In the genomic region with DNA sequence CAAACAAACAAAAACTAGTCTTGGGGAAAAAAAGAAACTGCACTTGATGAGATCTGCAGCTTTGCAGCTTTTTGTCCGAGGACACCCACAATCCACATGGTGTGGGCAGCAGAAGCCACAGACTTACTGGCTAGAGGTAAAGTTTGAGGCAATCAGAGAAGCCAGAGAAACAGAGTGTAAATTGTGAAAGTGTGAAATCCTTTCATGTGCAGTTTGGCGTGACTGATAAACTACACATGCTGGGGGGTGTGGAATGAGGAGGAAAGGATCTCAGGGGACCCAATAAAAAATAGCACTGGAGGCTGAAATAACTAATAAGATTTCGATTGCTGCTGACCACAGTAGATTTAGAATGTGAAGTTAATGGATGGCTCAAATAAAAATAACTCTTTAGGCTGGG, we compare ENCODE assay signal across 31 cellular contexts. TPM values are rescaled to one million over a fixed set of nuclear protein-coding genes. Genes with fewer than 3 reads are reported as not detected.
"Had no signal": no experiment of that assay in that cellular context is flagged by ENCODE, and none has a peak within 500 bp of the region (broad histone marks: within the 10 kb centered on the region; RNA-seq: fewer than 3 reads in every experiment).

No MANE protein-coding gene starts in this region.

- FAIRE-seq: bronchial epithelial cell, kidney, pancreas, small intestine, TTC549 had no signal

- H3K4me1 ChIP-seq: gastroesophageal sphincter, lower lobe of right lung, pancreas, prostate gland, stomach, thyroid gland, upper lobe of left lung had no signal

- H3K36me3 ChIP-seq: gastroesophageal sphincter, lower lobe of right lung, pancreas, prostate gland, stomach, thyroid gland, upper lobe of left lung had no signal

- DNase-seq: activated CD4-positive, alpha-beta T cell treated with anti-CD3 and anti-CD28 coated beads for 4 hours; activated CD4-positive, alpha-beta T cell treated with anti-CD3 and anti-CD28 coated beads, Interleukin-2, amount 50 U/mL, for 4 hours; activated naive CD4-positive, alpha-beta T cell; activated T-cell treated with anti-CD3 and anti-CD28 coated beads for 4 hours; activated T-cell treated with anti-CD3 and anti-CD28 coated beads, Interleukin-2, amount 50 U/mL, for 72 hours; erythroblast; hippocampal formation; immature natural killer cell; lower lobe of right lung; mesenchymal stem cell; naive thymus-derived CD8-positive, alpha-beta T cell; nucleus accumbens; pancreas; retina; small intestine; stimulated activated CD4-positive, alpha-beta T cell treated with anti-CD3 and anti-CD28 coated beads, Interleukin-4, amount 100 ng/mL, for 24 hours; stomach; T-helper 9 cell; thyroid gland; upper lobe of left lung had no signal

- H3K4me3 ChIP-seq: gastroesophageal sphincter, lower lobe of right lung, pancreas, prostate gland, stomach, thyroid gland, upper lobe of left lung had no signal

- H3K9me3 ChIP-seq: lower lobe of right lung, pancreas, prostate gland, stomach, thyroid gland, upper lobe of left lung had no signal

- H3K27me3 ChIP-seq: pancreas, thyroid gland, upper lobe of left lung had no signal

- H3K27ac ChIP-seq: gastroesophageal sphincter, lower lobe of right lung, pancreas, prostate gland, stomach, thyroid gland, upper lobe of left lung, VCaP had no signal

- ATAC-seq: activated naive CD4-positive, alpha-beta T cell treated with anti-CD3 and anti-CD28 coated beads, Interleukin-2, amount 50 U/mL, for 72 hours; activated T-cell treated with anti-CD3 and anti-CD28 coated beads, Interleukin-2, amount 50 U/mL, for 72 hours; gastroesophageal sphincter; left lobe of liver; lower lobe of right lung; naive thymus-derived CD8-positive, alpha-beta T cell; pancreas; sciatic nerve; stimulated activated effector memory CD8-positive, alpha-beta T cell treated with anti-CD3 and anti-CD28 coated beads, Interleukin-12 subunit alpha, Interleukin-12 subunit beta, amount 100 ng/mL, for 72 hours had no signal

RNA-seq across cellular contexts. Expression of a gene that starts 42.4 kb away (rescaled TPM):
- total RNA-seq: activated naive CD4-positive, alpha-beta T cell treated with anti-CD3 and anti-CD28 coated beads, Interleukin-2, amount 50 U/mL, for 72 hours; activated T-cell treated with anti-CD3 and anti-CD28 coated beads, Interleukin-2, amount 50 U/mL, for 72 hours; bronchial epithelial cell; gastroesophageal sphincter; kidney; lower lobe of right lung; naive thymus-derived CD8-positive, alpha-beta T cell; neural crest cell; sciatic nerve; upper lobe of left lung had no signal
- polyA plus RNA-seq: immature natural killer cell; naive thymus-derived CD8-positive, alpha-beta T cell; pancreas had no signal

RNA-seq across cellular contexts. Expression of a gene that starts 46.1 kb away (rescaled TPM):
- total RNA-seq: activated naive CD4-positive, alpha-beta T cell treated with anti-CD3 and anti-CD28 coated beads, Interleukin-2, amount 50 U/mL, for 72 hours; activated T-cell treated with anti-CD3 and anti-CD28 coated beads, Interleukin-2, amount 50 U/mL, for 72 hours; bronchial epithelial cell; gastroesophageal sphincter; left lobe of liver; naive thymus-derived CD8-positive, alpha-beta T cell had no signal
- polyA plus RNA-seq: immature natural killer cell; naive thymus-derived CD8-positive, alpha-beta T cell had no signal

RNA-seq across cellular contexts. Expression of a gene that starts 48.0 kb away (rescaled TPM):
- total RNA-seq: activated naive CD4-positive, alpha-beta T cell treated with anti-CD3 and anti-CD28 coated beads, Interleukin-2, amount 50 U/mL, for 72 hours; activated T-cell treated with anti-CD3 and anti-CD28 coated beads, Interleukin-2, amount 50 U/mL, for 72 hours; bronchial epithelial cell; gastroesophageal sphincter; kidney; left lobe of liver; lower lobe of right lung; naive thymus-derived CD8-positive, alpha-beta T cell; neural crest cell; pancreas; sciatic nerve; stomach; thyroid gland; upper lobe of left lung had no signal
- polyA plus RNA-seq: immature natural killer cell; naive thymus-derived CD8-positive, alpha-beta T cell; pancreas; small intestine; stomach had no signal

RNA-seq across cellular contexts. Expression of a gene that starts 48.6 kb away (rescaled TPM):
- total RNA-seq: activated naive CD4-positive, alpha-beta T cell treated with anti-CD3 and anti-CD28 coated beads, Interleukin-2, amount 50 U/mL, for 72 hours; activated T-cell treated with anti-CD3 and anti-CD28 coated beads, Interleukin-2, amount 50 U/mL, for 72 hours; bronchial epithelial cell; gastroesophageal sphincter; kidney; left lobe of liver; lower lobe of right lung; naive thymus-derived CD8-positive, alpha-beta T cell; neural crest cell; pancreas; sciatic nerve; stomach; thyroid gland; upper lobe of left lung had no signal
- polyA plus RNA-seq: immature natural killer cell; naive thymus-derived CD8-positive, alpha-beta T cell; pancreas; small intestine; stomach had no signal
